Comparison of ENCODE assay signal across 1 cellular context in the genomic region with DNA sequence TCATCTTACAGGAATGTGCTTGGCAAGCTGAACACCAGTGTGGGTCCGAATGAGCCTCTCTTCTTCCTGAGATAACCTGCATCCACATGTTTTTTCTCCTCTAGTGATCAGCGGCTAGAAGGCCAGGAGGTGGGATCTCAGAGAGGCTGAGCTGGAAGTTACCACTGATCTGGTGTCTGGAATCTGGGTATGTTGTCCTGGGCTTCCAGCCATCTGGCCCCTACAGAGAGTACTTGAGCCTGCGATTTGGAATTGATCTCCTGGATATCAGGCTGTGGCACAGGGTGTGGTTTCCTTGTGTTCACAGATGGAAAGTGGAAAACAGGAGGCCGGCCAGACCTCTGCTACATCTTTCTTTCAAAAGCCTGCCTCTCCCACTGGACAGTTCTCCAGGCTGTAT.
TF ChIP-seq lines count a peak whose summit lies in the region.

No MANE protein-coding gene starts in this region.

TF ChIP-seq in SK-N-SH, 30 proteins besides CTCF, POLR2A, EP300 and RAD21 (continued from another document):
- TF ChIP-seq, protein P1, sequence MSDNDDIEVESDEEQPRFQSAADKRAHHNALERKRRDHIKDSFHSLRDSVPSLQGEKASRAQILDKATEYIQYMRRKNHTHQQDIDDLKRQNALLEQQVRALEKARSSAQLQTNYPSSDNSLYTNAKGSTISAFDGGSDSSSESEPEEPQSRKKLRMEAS (IDR thresholded peaks at IDR 0.05; ENCODE audit: low read depth), result no peak
- no peak for TF ChIP-seq TCF12 (IDR thresholded peaks at IDR 0.05)
- TF ChIP-seq, protein P2, sequence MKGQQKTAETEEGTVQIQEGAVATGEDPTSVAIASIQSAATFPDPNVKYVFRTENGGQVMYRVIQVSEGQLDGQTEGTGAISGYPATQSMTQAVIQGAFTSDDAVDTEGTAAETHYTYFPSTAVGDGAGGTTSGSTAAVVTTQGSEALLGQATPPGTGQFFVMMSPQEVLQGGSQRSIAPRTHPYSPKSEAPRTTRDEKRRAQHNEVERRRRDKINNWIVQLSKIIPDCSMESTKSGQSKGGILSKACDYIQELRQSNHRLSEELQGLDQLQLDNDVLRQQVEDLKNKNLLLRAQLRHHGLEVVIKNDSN (IDR thresholded peaks at IDR 0.05; ENCODE audit: borderline replicate concordance, low read depth), result no peak
- TF ChIP-seq EZH2phosphoT487 (IDR thresholded peaks at IDR 0.05; ENCODE audit: borderline replicate concordance, low read depth), result no peak
- TF ChIP-seq FOXJ3 (CRISPR knock-in tag; IDR thresholded peaks at IDR 0.05), result no peak
- TF ChIP-seq MEF2A (IDR thresholded peaks at IDR 0.05; ENCODE audit: borderline replicate concordance, low read depth), result no peak
- TF ChIP-seq, protein P3, sequence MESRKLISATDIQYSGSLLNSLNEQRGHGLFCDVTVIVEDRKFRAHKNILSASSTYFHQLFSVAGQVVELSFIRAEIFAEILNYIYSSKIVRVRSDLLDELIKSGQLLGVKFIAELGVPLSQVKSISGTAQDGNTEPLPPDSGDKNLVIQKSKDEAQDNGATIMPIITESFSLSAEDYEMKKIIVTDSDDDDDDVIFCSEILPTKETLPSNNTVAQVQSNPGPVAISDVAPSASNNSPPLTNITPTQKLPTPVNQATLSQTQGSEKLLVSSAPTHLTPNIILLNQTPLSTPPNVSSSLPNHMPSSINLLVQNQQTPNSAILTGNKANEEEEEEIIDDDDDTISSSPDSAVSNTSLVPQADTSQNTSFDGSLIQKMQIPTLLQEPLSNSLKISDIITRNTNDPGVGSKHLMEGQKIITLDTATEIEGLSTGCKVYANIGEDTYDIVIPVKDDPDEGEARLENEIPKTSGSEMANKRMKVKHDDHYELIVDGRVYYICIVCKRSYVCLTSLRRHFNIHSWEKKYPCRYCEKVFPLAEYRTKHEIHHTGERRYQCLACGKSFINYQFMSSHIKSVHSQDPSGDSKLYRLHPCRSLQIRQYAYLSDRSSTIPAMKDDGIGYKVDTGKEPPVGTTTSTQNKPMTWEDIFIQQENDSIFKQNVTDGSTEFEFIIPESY (IDR thresholded peaks at IDR 0.05; ENCODE audit: borderline replicate concordance, low read depth), result no peak
- no peak for TF ChIP-seq FOSL2 (IDR thresholded peaks at IDR 0.05; ENCODE audit: borderline replicate concordance, low read depth)
- no peak for TF ChIP-seq SMC3 (IDR thresholded peaks at IDR 0.05; ENCODE audit: low read depth, low read length)
- no peak for TF ChIP-seq NFIC (IDR thresholded peaks at IDR 0.05; ENCODE audit: borderline replicate concordance)
